In the genomic region with DNA sequence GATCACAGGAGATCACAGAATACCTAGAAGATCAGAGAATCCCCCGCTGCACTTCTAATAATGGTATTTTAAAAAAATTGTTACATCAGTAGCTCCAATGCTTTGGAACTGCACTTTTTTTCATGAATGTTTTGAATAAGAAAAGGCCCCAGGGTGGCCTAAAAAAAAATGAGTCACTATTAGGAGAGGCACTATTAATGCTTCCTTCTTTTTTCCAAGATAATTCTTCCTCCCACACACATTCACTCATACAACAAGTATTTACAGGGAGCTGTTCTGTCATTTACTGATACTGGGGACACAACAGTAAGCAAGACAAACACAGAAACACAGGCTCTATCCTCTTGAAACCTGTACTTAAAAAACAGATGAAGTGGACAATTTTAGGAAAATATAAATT, we compare ENCODE assay signal across 15 cellular contexts. TPM values are rescaled to one million over a fixed set of nuclear protein-coding genes. Genes with fewer than 3 reads are reported as not detected.
DNase-seq lines count a peak whose midpoint lies in the region; ATAC-seq, FAIRE-seq and TF ChIP-seq lines count a peak whose summit lies in the region.
"Had no signal": no experiment of that assay in that cellular context is flagged by ENCODE, and none has a peak within 500 bp of the region (broad histone marks: within the 10 kb centered on the region; RNA-seq: fewer than 3 reads in every experiment).

No MANE protein-coding gene starts in this region.

- CTCF ChIA-PET in AG04449 (lab: Yijun Ruan, JAX) (interaction anchor here (0.6 to 11.7 kb wide), 34 partner anchors 8 to 299 kb away, joined by 3 to 292 read pairs (median 5); a partner anchor contains a TSS), HEK293T (lab: Yijun Ruan, JAX) (interaction anchor here (0.7 to 3.6 kb wide), 4 partner anchors 15 to 187 kb away, joined by 3 to 23 read pairs (median 6); no protein-coding TSS in a partner anchor)

- H3K27ac ChIP-seq in left lung: no peak overlapping the region
- H3K27ac ChIP-seq: colonic mucosa had no signal

- intact Hi-C loops in left lung (cut with DNase I): loop anchor here in 1 of 2 donors (5.0 to 10.0 kb wide), 2 partner anchors 76 to 183 kb away; no protein-coding TSS in a partner anchor

- peaks cover 6 to 15% of the 10 kb centered on the region in 2 donors for H3K4me1 ChIP-seq in left lung

- H3K27me3 ChIP-seq in bronchial epithelial cell (ENCODE audit: control insufficient read depth, insufficient read depth, low read length): no peaks in the 10 kb centered on the region
- no peaks in the 10 kb centered on the region for H3K27me3 ChIP-seq in left lung
- H3K27me3 ChIP-seq: colonic mucosa had no signal

- peaks cover 36% of the 10 kb centered on the region for H3K4me1 Mint-ChIP-seq in HFFc6 (ENCODE audit: low read depth)

- POLR2A ChIA-PET in AG04449 (lab: Yijun Ruan, JAX): interaction anchor here (1.0 kb wide), 2 partner anchors 187 to 188 kb away, joined by 4 to 5 read pairs; no protein-coding TSS in a partner anchor
- POLR2A ChIA-PET in HEK293T (lab: Yijun Ruan, JAX): no interaction called here

- H3K9me3 ChIP-seq in left lung: no peaks in the 10 kb centered on the region
- H3K9me3 ChIP-seq: colonic mucosa had no signal

- H3K36me3 ChIP-seq in bronchial epithelial cell (ENCODE audit: control insufficient read depth, insufficient read depth, low read length): no peaks in the 10 kb centered on the region
- no peaks in the 10 kb centered on the region for H3K36me3 ChIP-seq in left lung
- H3K36me3 ChIP-seq: colonic mucosa had no signal

- H3K4me3 ChIP-seq in AG04449 (ENCODE audit: low read depth, low read length): no peak overlapping the region
- no peak overlapping the region for H3K4me3 ChIP-seq in bronchial epithelial cell (ENCODE audit: low read depth, low read length)
- H3K4me3 ChIP-seq in left lung: no peak overlapping the region
- H3K4me3 ChIP-seq: colonic mucosa had no signal

- H3K27ac Mint-ChIP-seq in HFFc6: peak overlapping the region; percentile 86

- TF ChIP-seq CTCF in AG04449 (IDR thresholded peaks at IDR 0.05; ENCODE audit: insufficient read depth, low read length, missing control alignments): no peak
- TF ChIP-seq CTCF in HFFc6 (IDR thresholded peaks at IDR 0.05): no peak
- no peak for TF ChIP-seq CTCF in bronchial epithelial cell (IDR thresholded peaks at IDR 0.05; ENCODE audit: insufficient read depth, low read length, severe bottlenecking)
- no peak for TF ChIP-seq CTCF in left lung (IDR thresholded peaks at IDR 0.05)

- H3K4me3 Mint-ChIP-seq in HFFc6: peak overlapping the region; percentile 88
- H3K4me3 Mint-ChIP-seq: activated CD4-positive, alpha-beta T cell treated with anti-CD3 and anti-CD28 coated beads for 36 hours had no signal

- H3K27me3 Mint-ChIP-seq in HFFc6 (ENCODE audit: insufficient read depth): peaks cover 2% of the 10 kb centered on the region; the same call in 1 of the 2 replicates
- H3K27me3 Mint-ChIP-seq: activated CD4-positive, alpha-beta T cell treated with anti-CD3 and anti-CD28 coated beads for 36 hours; B cell had no signal

- DNase-seq in AG04449 (ENCODE audit: low read depth, low spot score) (peak; percentile 12), HFFc6 (peak; percentile 87), bronchial epithelial cell (ENCODE audit: low read depth) (peak; percentile 93), left lung (no peak), HEK293T (ENCODE audit: extremely low spot score) (no peak), NCI-H2081 (lab: John Stamatoyannopoulos, UW) (no peak)

- ATAC-seq in left lung (peak; percentile 31), HG03045 (IDR thresholded peaks at IDR 0.05; ENCODE audit: unreplicated experiment) (no peak), HG02884 (IDR thresholded peaks at IDR 0.05; ENCODE audit: unreplicated experiment) (no peak)

- no peaks in the 10 kb centered on the region for H3K9me3 Mint-ChIP-seq in HFFc6

- no peak for FAIRE-seq in bronchial epithelial cell (lab: Jason Lieb, UNC)
- FAIRE-seq: G401.6, urothelium cell line had no signal

- no peaks in the 10 kb centered on the region for H3K36me3 Mint-ChIP-seq in HFFc6 (ENCODE audit: low read depth)

TF ChIP-seq in HEK293T, 16 proteins besides CTCF, POLR2A, EP300 and RAD21:
- TF ChIP-seq ARNT (IDR thresholded peaks at IDR 0.05) (no peak), NFRKB (IDR thresholded peaks at IDR 0.05) (no peak), SP1 (IDR thresholded peaks at IDR 0.05) (no peak), L3MBTL2 (conservative IDR thresholded peaks at IDR 0.05) (no peak), FOXA1 (IDR thresholded peaks at IDR 0.05) (no peak), BHLHE40 (IDR thresholded peaks at IDR 0.05; ENCODE audit: borderline replicate concordance) (no peak), CTBP1 (IDR thresholded peaks at IDR 0.05; ENCODE audit: borderline replicate concordance) (no peak), FOXK2 (IDR thresholded peaks at IDR 0.05) (no peak), LEF1 (IDR thresholded peaks at IDR 0.05; ENCODE audit: borderline replicate concordance) (no peak), SUZ12 (IDR thresholded peaks at IDR 0.05) (no peak), HDGF (IDR thresholded peaks at IDR 0.05; ENCODE audit: borderline replicate concordance) (no peak), FOXM1 (IDR thresholded peaks at IDR 0.05; ENCODE audit: borderline replicate concordance) (no peak), ELF4 (IDR thresholded peaks at IDR 0.05) (no peak)
- TF ChIP-seq, protein P1, sequence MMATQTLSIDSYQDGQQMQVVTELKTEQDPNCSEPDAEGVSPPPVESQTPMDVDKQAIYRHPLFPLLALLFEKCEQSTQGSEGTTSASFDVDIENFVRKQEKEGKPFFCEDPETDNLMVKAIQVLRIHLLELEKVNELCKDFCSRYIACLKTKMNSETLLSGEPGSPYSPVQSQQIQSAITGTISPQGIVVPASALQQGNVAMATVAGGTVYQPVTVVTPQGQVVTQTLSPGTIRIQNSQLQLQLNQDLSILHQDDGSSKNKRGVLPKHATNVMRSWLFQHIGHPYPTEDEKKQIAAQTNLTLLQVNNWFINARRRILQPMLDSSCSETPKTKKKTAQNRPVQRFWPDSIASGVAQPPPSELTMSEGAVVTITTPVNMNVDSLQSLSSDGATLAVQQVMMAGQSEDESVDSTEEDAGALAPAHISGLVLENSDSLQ (IDR thresholded peaks at IDR 0.05): no peak

RNA-seq across cellular contexts. Expression of a gene that starts 0.7 kb away (rescaled TPM):
- not detected for total RNA-seq in HFFc6 (2021; fragmentation: NEBNext Ultra II Directional; extraction: Animal tissue kit (Norgen Biotek cat#: 25700))
- total RNA-seq in bronchial epithelial cell (not detected in 2 replicates), left lung (not detected)
- total RNA-seq: activated CD4-positive, alpha-beta T cell treated with anti-CD3 and anti-CD28 coated beads for 36 hours; B cell; colonic mucosa; left lobe of liver; omental fat pad had no signal

RNA-seq across cellular contexts. Expression of a gene that starts 6.3 kb away (rescaled TPM):
- 10 to 100 TPM; 16.9 to 28.2 (median 22.7) TPM for total RNA-seq in HFFc6 (2021; fragmentation: NEBNext Ultra II Directional; extraction: Animal tissue kit (Norgen Biotek cat#: 25700))
- total RNA-seq in bronchial epithelial cell (9.7 and 17.6 TPM in 2 replicates), left lung (10 to 100 TPM; 11.7 to 12.7 TPM)

RNA-seq across cellular contexts. Expression of a gene that starts 48.4 kb away (rescaled TPM):
- 100 to 1,000 TPM; 169 to 187 (median 173) TPM for total RNA-seq in HFFc6 (2021; fragmentation: NEBNext Ultra II Directional; extraction: Animal tissue kit (Norgen Biotek cat#: 25700))
- total RNA-seq in bronchial epithelial cell (250 and 252 TPM in 2 replicates), left lung (100 to 1,000 TPM; 167 to 186 TPM)

Comparison
In these comparisons a context has a peak if more than half of its experiments do, and no peak if none do; other contexts are left out.
1. DNase-seq: peak in AG04449 (single experiment), HFFc6 (single experiment) and bronchial epithelial cell (single experiment); none in left lung (0 of 2), HEK293T (single experiment) and NCI-H2081 (0 of 2).